8 cellular contexts compared by ENCODE assay signal in genomic region chr1:19439464-19440171, GRCh38. TPM values are rescaled to one million over a fixed set of nuclear protein-coding genes. Genes with fewer than 3 reads are reported as not detected.
DNase-seq lines count a peak whose midpoint lies in the region; ATAC-seq and TF ChIP-seq lines count a peak whose summit lies in the region.

No MANE protein-coding gene starts in this region.

- peak; percentile 72 for ATAC-seq in CD4-positive, alpha-beta T cell (ENCODE audit: poor library complexity)
- no peak for ATAC-seq in left lung
- ATAC-seq in GM18511 (IDR thresholded peaks at IDR 0.05; ENCODE audit: unreplicated experiment) = no peak

- peaks cover 49% of the 10 kb centered on the region for H3K36me3 Mint-ChIP-seq in CD4-positive, alpha-beta T cell (ENCODE audit: low read depth)

- DNase-seq in CD4-positive, alpha-beta T cell = peak; percentile 21 to 53 (median 41)
- DNase-seq in brain microvascular endothelial cell = no peak
- no peak for DNase-seq in left lung
- DNase-seq in uterus = no peak
- DNase-seq in KG1 (lab: John Stamatoyannopoulos, UW) = no peak
- no peak for DNase-seq in NCI-H510A (lab: John Stamatoyannopoulos, UW)

- H3K4me3 ChIP-seq in OCI-LY1 (ENCODE audit: low read depth, low read length, poor library complexity, severe bottlenecking) (no peak overlapping the region), brain microvascular endothelial cell (ENCODE audit: low read depth, low read length) (no peak overlapping the region), left lung (no peak overlapping the region), uterus (no peak overlapping the region)

- H3K4me1 Mint-ChIP-seq in CD4-positive, alpha-beta T cell (ENCODE audit: low read depth) = peaks cover 94% of the 10 kb centered on the region

- CTCF ChIA-PET in CD4-positive, alpha-beta T cell (lab: Charles Lee) = interaction anchor here (0.6 to 5.0 kb wide), 5 partner anchors 33 to 223 kb away, joined by 3 to 16 read pairs (median 4); no protein-coding TSS in a partner anchor

- H3K4me2 ChIP-seq in OCI-LY1 (ENCODE audit: low read length) = no peak overlapping the region

- H3K36me3 ChIP-seq in OCI-LY1 (ENCODE audit: insufficient read depth, low read length) (peaks cover 17% of the 10 kb centered on the region; the same call in 1 of the 2 replicates), brain microvascular endothelial cell (replicated peaks) (no peaks in the 10 kb centered on the region), left lung (no peaks in the 10 kb centered on the region), uterus (no peaks in the 10 kb centered on the region)

- no peaks in the 10 kb centered on the region for H3K9me3 ChIP-seq in CD4-positive, alpha-beta T cell (ENCODE audit: control insufficient read depth, low read length)
- H3K9me3 ChIP-seq in OCI-LY1 (ENCODE audit: low read length) = no peaks in the 10 kb centered on the region
- no peaks in the 10 kb centered on the region for H3K9me3 ChIP-seq in left lung
- no peaks in the 10 kb centered on the region for H3K9me3 ChIP-seq in uterus

- H3K4me1 ChIP-seq in OCI-LY1 (ENCODE audit: insufficient read depth, low read length, severe bottlenecking) (peaks cover 26% of the 10 kb centered on the region), left lung (peaks cover 55 to 83% of the 10 kb centered on the region in 2 donors), uterus (peaks cover 33 to 56% of the 10 kb centered on the region in 2 donors)

- H3K9ac ChIP-seq in OCI-LY1 (ENCODE audit: low read length) = no peak overlapping the region

- POLR2A ChIA-PET in CD4-positive, alpha-beta T cell (lab: Charles Lee) = interaction anchor here (0.6 to 2.1 kb wide), 5 partner anchors 15 to 50 kb away, joined by 3 to 5 read pairs (median 4); no protein-coding TSS in a partner anchor

- no peak overlapping the region for H2AFZ ChIP-seq in OCI-LY1 (ENCODE audit: low read length)

- peak; percentile 54 for TF ChIP-seq CTCF in CD4-positive, alpha-beta T cell (IDR thresholded peaks at IDR 0.05)
- TF ChIP-seq CTCF in OCI-LY1 (IDR thresholded peaks at IDR 0.05; ENCODE audit: low read length) = peak; percentile 51
- TF ChIP-seq CTCF in brain microvascular endothelial cell (IDR thresholded peaks at IDR 0.05; ENCODE audit: low read depth, low read length, missing control alignments) = peak; percentile 37
- no peak for TF ChIP-seq CTCF in left lung (IDR thresholded peaks at IDR 0.05)
- TF ChIP-seq CTCF in uterus (IDR thresholded peaks at IDR 0.05) = no peak

- in situ Hi-C loops in brain microvascular endothelial cell (cut with HindIII; ENCODE audit: low pct_ligation_motif_present, low sequenced_read_pairs) = no loop called here

- peak overlapping the region; percentile 52 for H3K4me3 Mint-ChIP-seq in CD4-positive, alpha-beta T cell

- H3K27me3 ChIP-seq in CD4-positive, alpha-beta T cell (ENCODE audit: control insufficient read depth, insufficient read depth, low read length) = no peaks in the 10 kb centered on the region
- H3K27me3 ChIP-seq in OCI-LY1 (ENCODE audit: insufficient read depth, low read length) (no peaks in the 10 kb centered on the region), brain microvascular endothelial cell (replicated peaks) (no peaks in the 10 kb centered on the region), left lung (no peaks in the 10 kb centered on the region), uterus (no peaks in the 10 kb centered on the region)

- H4K20me1 ChIP-seq in OCI-LY1 (ENCODE audit: insufficient read depth, low read length) = no peaks in the 10 kb centered on the region

- no peaks in the 10 kb centered on the region for H3K9me3 Mint-ChIP-seq in CD4-positive, alpha-beta T cell

- H3K27ac ChIP-seq in CD4-positive, alpha-beta T cell (ENCODE audit: low read depth, low read length) = no peak overlapping the region
- H3K27ac ChIP-seq in OCI-LY1 (ENCODE audit: low read depth, low read length, poor library complexity, severe bottlenecking) (no peak overlapping the region), brain microvascular endothelial cell (peak overlapping the region; percentile 89), left lung (peak overlapping the region; percentile 75 to 79), uterus (peak overlapping the region; percentile 87 to 92)

- no peaks in the 10 kb centered on the region for H3K27me3 Mint-ChIP-seq in CD4-positive, alpha-beta T cell

- intact Hi-C loops in CD4-positive, alpha-beta T cell (cut with DNase I, micrococcal nuclease) = loop anchor here (1.0 to 5.0 kb wide), 6 partner anchors 43 to 213 kb away; no protein-coding TSS in a partner anchor
- intact Hi-C loops in left lung (cut with DNase I) = no loop called here
- intact Hi-C loops in uterus (cut with DNase I; ENCODE audit: low total_unique reads) = no loop called here

- H3K9me2 ChIP-seq in OCI-LY1 (ENCODE audit: low read depth, low read length) = no peaks in the 10 kb centered on the region

- no peak for TF ChIP-seq POLR2A in uterus (IDR thresholded peaks at IDR 0.05)

- no peaks in the 10 kb centered on the region for H3F3A ChIP-seq in OCI-LY1 (ENCODE audit: insufficient read depth, low read length)

- H3K79me2 ChIP-seq in OCI-LY1 (ENCODE audit: insufficient read depth, low read length) = peaks cover 9% of the 10 kb centered on the region; the same call in 1 of the 2 replicates

- peak overlapping the region; percentile 76 for H3K27ac Mint-ChIP-seq in CD4-positive, alpha-beta T cell

RNA-seq across cellular contexts. Expression of gene CAPZB, which starts 45.7 kb away (rescaled TPM):
- total RNA-seq in CD4-positive, alpha-beta T cell = 100 to 1,000 TPM; 168 to 173 TPM
- total RNA-seq in left lung (100 to 1,000 TPM; 293 to 327 TPM), uterus (100 to 1,000 TPM in 3 of 4 donors, 10 to 100 TPM in 1; 94.4 to 281 (median 141) TPM)

Comparison
In these comparisons a context has a peak if more than half of its experiments do, and no peak if none do; other contexts are left out.
1. DNase-seq: peak in CD4-positive, alpha-beta T cell (10 of 10); none in brain microvascular endothelial cell (single experiment), left lung (0 of 2), uterus (0 of 2), KG1 (single experiment) and NCI-H510A (single experiment).
2. H3K27ac ChIP-seq: peak in brain microvascular endothelial cell (single experiment), left lung (2 of 2) and uterus (2 of 2); none in CD4-positive, alpha-beta T cell (single experiment) and OCI-LY1 (single experiment).
3. CTCF ChIP-seq: peak in CD4-positive, alpha-beta T cell (single experiment), OCI-LY1 (single experiment) and brain microvascular endothelial cell (single experiment); none in left lung (0 of 2) and uterus (0 of 4).
4. intact Hi-C loops: an anchor here in CD4-positive, alpha-beta T cell (1.0 to 5.0 kb wide); none called in left lung and uterus.